Comparison of ENCODE assay signal across 7 cellular contexts in the genomic region with DNA sequence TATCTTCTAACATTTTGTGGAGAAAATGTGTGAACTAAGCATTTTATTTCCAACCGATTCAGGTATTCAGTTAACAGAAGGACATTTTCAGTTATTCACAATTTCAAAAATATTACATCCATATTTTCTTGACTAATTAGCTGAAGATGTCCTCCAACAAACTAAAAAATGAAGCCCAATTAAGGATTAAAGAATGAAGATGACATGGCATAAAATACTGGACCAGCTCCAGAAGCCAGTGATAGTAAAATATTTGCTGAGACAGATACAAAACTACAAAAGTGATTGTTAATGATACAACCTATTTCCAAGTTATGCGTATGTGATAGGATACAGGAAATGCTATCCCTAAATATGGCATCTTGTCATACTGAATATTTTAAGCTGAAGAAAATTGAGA. TPM values are rescaled to one million over a fixed set of nuclear protein-coding genes. Genes with fewer than 3 reads are reported as not detected.
"Had no signal": no experiment of that assay in that cellular context is flagged by ENCODE, and none has a peak within 500 bp of the region (broad histone marks: within the 10 kb centered on the region; RNA-seq: fewer than 3 reads in every experiment).

No MANE protein-coding gene starts in this region.

- H3K4me2 ChIP-seq: KMS-11 had no signal

- DNase-seq: IMR-90, KBM-7, KG1 had no signal

- H3K9ac ChIP-seq: KMS-11 had no signal

- H3K27ac ChIP-seq: HL-60, KMS-11 had no signal

RNA-seq across cellular contexts. Expression of gene PMP22, which starts 48.6 kb away (rescaled TPM):
- total RNA-seq: HT-29 had no signal
- polyA plus RNA-seq: IgD-negative memory B cell had no signal
